10 cellular contexts compared by ENCODE assay signal in genomic region chr3:104604326-104605010, GRCh38.
DNase-seq lines count a peak whose midpoint lies in the region; ATAC-seq and TF ChIP-seq lines count a peak whose summit lies in the region.
"Had no signal": no experiment of that assay in that cellular context is flagged by ENCODE, and none has a peak within 500 bp of the region (broad histone marks: within the 10 kb centered on the region; RNA-seq: fewer than 3 reads in every experiment).

No MANE protein-coding gene starts in this region.

- peak; percentile 58 for TF ChIP-seq RAD21 in neural cell (conservative IDR thresholded peaks at IDR 0.05)

- H3K79me2 ChIP-seq in neural cell (replicated peaks; ENCODE audit: insufficient read depth, low read length): no peaks in the 10 kb centered on the region

- no peaks in the 10 kb centered on the region for H3K36me3 Mint-ChIP-seq in activated T-cell treated with anti-CD3 and anti-CD28 coated beads, Interleukin-2, amount 50 U/mL, for 24 hours (ENCODE audit: low read depth)

- ATAC-seq in HG03135 (IDR thresholded peaks at IDR 0.05; ENCODE audit: unreplicated experiment): no peak
- no peak for ATAC-seq in GM19397 (IDR thresholded peaks at IDR 0.05; ENCODE audit: unreplicated experiment)

- H3K27ac Mint-ChIP-seq in activated T-cell treated with anti-CD3 and anti-CD28 coated beads, Interleukin-2, amount 50 U/mL, for 24 hours: no peak overlapping the region

- H3K36me3 ChIP-seq in neural cell (ENCODE audit: insufficient read depth, low read length): no peaks in the 10 kb centered on the region

- no peak overlapping the region for H3K9ac ChIP-seq in neural cell (ENCODE audit: low read length)

- no peak overlapping the region for H2AFZ ChIP-seq in neural cell (ENCODE audit: low read depth, low read length)

- TF ChIP-seq CTCF in neural cell (IDR thresholded peaks at IDR 0.05; ENCODE audit: poor library complexity, severe bottlenecking): peak; percentile 54
- TF ChIP-seq CTCF in GM10248 (IDR thresholded peaks at IDR 0.05; ENCODE audit: control extremely low read depth, extremely low read depth, low read depth, missing control alignments): no peak

- no peaks in the 10 kb centered on the region for H3K9me3 Mint-ChIP-seq in activated T-cell treated with anti-CD3 and anti-CD28 coated beads, Interleukin-2, amount 50 U/mL, for 24 hours

- no peak overlapping the region for H3K4me2 ChIP-seq in neural cell (ENCODE audit: low read length)

- CTCF ChIA-PET in GM10248 (lab: Yijun Ruan, JAX): interaction anchor here (1.1 to 1.5 kb wide), 3 partner anchors 9 to 719 kb away, joined by 3 to 6 read pairs (median 3); no protein-coding TSS in a partner anchor

- no peak overlapping the region for H3K27ac ChIP-seq in neural cell (ENCODE audit: low read length)
- H3K27ac ChIP-seq: testis had no signal

- no peaks in the 10 kb centered on the region for H3F3A ChIP-seq in neural cell (ENCODE audit: insufficient read depth, low read length, poor library complexity, severe bottlenecking)

- no peak overlapping the region for H3K4me3 ChIP-seq in neural cell (ENCODE audit: low read length)
- H3K4me3 ChIP-seq: testis had no signal

- POLR2A ChIA-PET in GM10248 (lab: Yijun Ruan, JAX): no interaction called here

- no peaks in the 10 kb centered on the region for H3K9me2 ChIP-seq in neural cell (ENCODE audit: insufficient read depth, low read length)

- peak; percentile 8 for DNase-seq in EL
- DNase-seq in NCI-H1694 treated with DMSO at 0.1 percent for 48 hours (lab: John Stamatoyannopoulos, UW): peak; percentile 16
- peak; percentile 46 for DNase-seq in dedifferentiated amniotic fluid mesenchymal stem cell (ENCODE audit: extremely low spot score)
- DNase-seq in activated T-cell treated with anti-CD3 and anti-CD28 coated beads, Interleukin-2, amount 50 U/mL, for 24 hours: no peak
- DNase-seq in GM10248 (ENCODE audit: extremely low spot score): no peak
- DNase-seq: cortex of kidney, testis had no signal

- TF ChIP-seq EP300 in neural cell (conservative IDR thresholded peaks at IDR 0.05; ENCODE audit: poor library complexity, severe bottlenecking): no peak

- no peaks in the 10 kb centered on the region for H3K4me1 Mint-ChIP-seq in activated T-cell treated with anti-CD3 and anti-CD28 coated beads, Interleukin-2, amount 50 U/mL, for 24 hours (ENCODE audit: low read depth)

- no peaks in the 10 kb centered on the region for H4K20me1 ChIP-seq in neural cell (ENCODE audit: insufficient read depth)

- H3K4me3 Mint-ChIP-seq in activated T-cell treated with anti-CD3 and anti-CD28 coated beads, Interleukin-2, amount 50 U/mL, for 24 hours: no peak overlapping the region

- no peaks in the 10 kb centered on the region for H3K9me3 ChIP-seq in neural cell (ENCODE audit: low read length)
- H3K9me3 ChIP-seq: testis had no signal

- H3K27me3 Mint-ChIP-seq in activated T-cell treated with anti-CD3 and anti-CD28 coated beads, Interleukin-2, amount 50 U/mL, for 24 hours: peaks cover 10% of the 10 kb centered on the region

- no peaks in the 10 kb centered on the region for H3K27me3 ChIP-seq in neural cell (ENCODE audit: insufficient read depth, low read depth, low read length)
- H3K27me3 ChIP-seq: testis had no signal

TF ChIP-seq in neural cell, 6 proteins besides CTCF, POLR2A, EP300 and RAD21:
- TF ChIP-seq POLR2AphosphoS5 (IDR thresholded peaks at IDR 0.05): no peak
- TF ChIP-seq, protein P1, sequence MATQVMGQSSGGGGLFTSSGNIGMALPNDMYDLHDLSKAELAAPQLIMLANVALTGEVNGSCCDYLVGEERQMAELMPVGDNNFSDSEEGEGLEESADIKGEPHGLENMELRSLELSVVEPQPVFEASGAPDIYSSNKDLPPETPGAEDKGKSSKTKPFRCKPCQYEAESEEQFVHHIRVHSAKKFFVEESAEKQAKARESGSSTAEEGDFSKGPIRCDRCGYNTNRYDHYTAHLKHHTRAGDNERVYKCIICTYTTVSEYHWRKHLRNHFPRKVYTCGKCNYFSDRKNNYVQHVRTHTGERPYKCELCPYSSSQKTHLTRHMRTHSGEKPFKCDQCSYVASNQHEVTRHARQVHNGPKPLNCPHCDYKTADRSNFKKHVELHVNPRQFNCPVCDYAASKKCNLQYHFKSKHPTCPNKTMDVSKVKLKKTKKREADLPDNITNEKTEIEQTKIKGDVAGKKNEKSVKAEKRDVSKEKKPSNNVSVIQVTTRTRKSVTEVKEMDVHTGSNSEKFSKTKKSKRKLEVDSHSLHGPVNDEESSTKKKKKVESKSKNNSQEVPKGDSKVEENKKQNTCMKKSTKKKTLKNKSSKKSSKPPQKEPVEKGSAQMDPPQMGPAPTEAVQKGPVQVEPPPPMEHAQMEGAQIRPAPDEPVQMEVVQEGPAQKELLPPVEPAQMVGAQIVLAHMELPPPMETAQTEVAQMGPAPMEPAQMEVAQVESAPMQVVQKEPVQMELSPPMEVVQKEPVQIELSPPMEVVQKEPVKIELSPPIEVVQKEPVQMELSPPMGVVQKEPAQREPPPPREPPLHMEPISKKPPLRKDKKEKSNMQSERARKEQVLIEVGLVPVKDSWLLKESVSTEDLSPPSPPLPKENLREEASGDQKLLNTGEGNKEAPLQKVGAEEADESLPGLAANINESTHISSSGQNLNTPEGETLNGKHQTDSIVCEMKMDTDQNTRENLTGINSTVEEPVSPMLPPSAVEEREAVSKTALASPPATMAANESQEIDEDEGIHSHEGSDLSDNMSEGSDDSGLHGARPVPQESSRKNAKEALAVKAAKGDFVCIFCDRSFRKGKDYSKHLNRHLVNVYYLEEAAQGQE (IDR thresholded peaks at IDR 0.05; ENCODE audit: borderline replicate concordance): no peak
- TF ChIP-seq SMC3 (conservative IDR thresholded peaks at IDR 0.05; ENCODE audit: poor library complexity): peak; percentile 62
TF ChIP-seq in neural cell: peak in this region for 1.

Comparison
In these comparisons a context has a peak if more than half of its experiments do, and no peak if none do; other contexts are left out.
1. DNase-seq: peak in EL (single experiment), NCI-H1694 treated with DMSO at 0.1 percent for 48 hours (single experiment) and dedifferentiated amniotic fluid mesenchymal stem cell (single experiment); none in activated T-cell treated with anti-CD3 and anti-CD28 coated beads, Interleukin-2, amount 50 U/mL, for 24 hours (single experiment) and GM10248 (single experiment).